9 cellular contexts compared by ENCODE assay signal in the genomic region with DNA sequence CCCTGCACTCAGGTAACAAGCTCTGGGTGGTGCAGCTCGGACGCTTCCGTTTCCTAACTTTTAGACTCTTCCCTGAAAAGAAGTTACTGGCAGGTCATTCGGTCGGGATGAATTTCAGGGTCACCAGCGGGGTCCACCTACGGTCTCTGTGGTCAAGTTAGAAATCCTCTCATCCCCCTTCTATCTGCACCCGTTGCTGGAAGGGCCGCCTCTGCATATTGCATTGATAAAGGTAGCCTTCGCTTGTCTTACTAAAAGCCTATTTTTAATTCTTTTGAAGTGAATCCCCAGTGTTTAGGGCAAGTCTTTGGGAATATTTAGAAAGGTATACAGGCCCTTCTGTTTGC. TPM values are rescaled to one million over a fixed set of nuclear protein-coding genes. Genes with fewer than 3 reads are reported as not detected.
A peak's percentile ranks its signal among the peaks of the same experiment; 100 is the strongest.
DNase-seq lines count a peak whose midpoint lies in the region; ATAC-seq and TF ChIP-seq lines count a peak whose summit lies in the region.
"Had no signal": no experiment of that assay in that cellular context is flagged by ENCODE, and none has a peak within 500 bp of the region (broad histone marks: within the 10 kb centered on the region; RNA-seq: fewer than 3 reads in every experiment).

No MANE protein-coding gene starts in this region.

- H3K27ac ChIP-seq in GM23338 (ENCODE audit: low read depth): 0 out of 2 replicates have a peak overlapping the region, but pooled peaks have one; percentile 51
- H3K27ac ChIP-seq in SJCRH30: no peak overlapping the region; the same call in 1 of the 2 replicates

- H3K36me3 ChIP-seq in GM23338 (ENCODE audit: insufficient read depth) (peaks cover 5% of the 10 kb centered on the region), SJCRH30 (peaks cover 18% of the 10 kb centered on the region)

- H3K27ac Mint-ChIP-seq in GM23338: peak overlapping the region; percentile 95

- H3K79me2 ChIP-seq in GM23338 (replicated peaks; ENCODE audit: insufficient read depth): peaks cover 46% of the 10 kb centered on the region

- H3K27me3 ChIP-seq in GM23338 (ENCODE audit: insufficient read depth) (no peaks in the 10 kb centered on the region), SJCRH30 (no peaks in the 10 kb centered on the region)

- peak overlapping the region; percentile 96 for H3K4me3 Mint-ChIP-seq in GM23338

- peaks cover 3% of the 10 kb centered on the region for H3K27me3 Mint-ChIP-seq in GM23338 (ENCODE audit: insufficient read depth, low read depth, poor library complexity)

- peaks cover 14% of the 10 kb centered on the region for H3K4me1 ChIP-seq in GM23338 (ENCODE audit: insufficient read depth)
- H3K4me1 ChIP-seq in SJCRH30: peaks cover 7% of the 10 kb centered on the region; the same call in 1 of the 2 replicates

- no peaks in the 10 kb centered on the region for H3K9me2 ChIP-seq in GM23338 (ENCODE audit: insufficient read depth)

- H3K4me3 ChIP-seq in GM23338: peak overlapping the region; percentile 97
- H3K4me3 ChIP-seq in SJCRH30: peak overlapping the region; percentile 93
- H3K4me3 ChIP-seq in fibroblast of mammary gland (ENCODE audit: control insufficient read depth, low read depth, low read length): peak overlapping the region; percentile 67
- peak overlapping the region; percentile 80 for H3K4me3 ChIP-seq in skeletal muscle cell (ENCODE audit: low read depth, low read length)

- H2AFZ ChIP-seq in GM23338: peak overlapping the region; percentile 89

- ATAC-seq in GM23338 (no peak), GM18907 (IDR thresholded peaks at IDR 0.05; ENCODE audit: unreplicated experiment) (no peak), GM21381 (IDR thresholded peaks at IDR 0.05; ENCODE audit: unreplicated experiment) (no peak), GM18867 (IDR thresholded peaks at IDR 0.05; ENCODE audit: unreplicated experiment) (no peak)

- H3F3A ChIP-seq in GM23338 (replicated peaks; ENCODE audit: low read depth): no peaks in the 10 kb centered on the region

- peaks cover 17% of the 10 kb centered on the region; the same call in 2 of the 3 replicates for H3K36me3 Mint-ChIP-seq in GM23338 (ENCODE audit: low read depth)

- DNase-seq in GM23338 (ENCODE audit: low spot score): no peak
- no peak for DNase-seq in SJCRH30
- DNase-seq in fibroblast of mammary gland (ENCODE audit: low read depth): no peak
- no peak for DNase-seq in skeletal muscle cell (ENCODE audit: low read depth)
- no peak for DNase-seq in stimulated activated CD4-positive, alpha-beta T cell treated with anti-CD3 and anti-CD28 coated beads, Interleukin-2, amount 100 ng/mL, for 48 hours

- no peaks in the 10 kb centered on the region for H3K9me3 Mint-ChIP-seq in GM23338

- peaks cover 18% of the 10 kb centered on the region for H4K20me1 ChIP-seq in GM23338 (replicated peaks; ENCODE audit: insufficient read depth)

- no peaks in the 10 kb centered on the region for H3K9me3 ChIP-seq in SJCRH30 (replicated peaks)

- H3K4me2 ChIP-seq in GM23338: peak overlapping the region; percentile 96

- peaks cover 12% of the 10 kb centered on the region; the same call in 2 of the 3 replicates for H3K4me1 Mint-ChIP-seq in GM23338

- no peak for TF ChIP-seq CTCF in GM23338 (conservative IDR thresholded peaks at IDR 0.05; ENCODE audit: low read depth in 2 of 2)
- no peak for TF ChIP-seq CTCF in fibroblast of mammary gland (conservative IDR thresholded peaks at IDR 0.05; ENCODE audit: control insufficient read depth, insufficient read depth, low read depth, low read length)

TF ChIP-seq in GM23338, 12 proteins besides CTCF, POLR2A, EP300 and RAD21 (continues in another document):
- TF ChIP-seq POLR2AphosphoS5 (IDR thresholded peaks at IDR 0.05; ENCODE audit: low read depth) (no peak), ZNF331 (CRISPR knock-in tag; IDR thresholded peaks at IDR 0.05; ENCODE audit: low read depth) (no peak), EZH2phosphoT487 (IDR thresholded peaks at IDR 0.05; ENCODE audit: unreplicated experiment) (no peak), STAT1 (IDR thresholded peaks at IDR 0.05; ENCODE audit: unreplicated experiment) (no peak)
- TF ChIP-seq, protein P1, sequence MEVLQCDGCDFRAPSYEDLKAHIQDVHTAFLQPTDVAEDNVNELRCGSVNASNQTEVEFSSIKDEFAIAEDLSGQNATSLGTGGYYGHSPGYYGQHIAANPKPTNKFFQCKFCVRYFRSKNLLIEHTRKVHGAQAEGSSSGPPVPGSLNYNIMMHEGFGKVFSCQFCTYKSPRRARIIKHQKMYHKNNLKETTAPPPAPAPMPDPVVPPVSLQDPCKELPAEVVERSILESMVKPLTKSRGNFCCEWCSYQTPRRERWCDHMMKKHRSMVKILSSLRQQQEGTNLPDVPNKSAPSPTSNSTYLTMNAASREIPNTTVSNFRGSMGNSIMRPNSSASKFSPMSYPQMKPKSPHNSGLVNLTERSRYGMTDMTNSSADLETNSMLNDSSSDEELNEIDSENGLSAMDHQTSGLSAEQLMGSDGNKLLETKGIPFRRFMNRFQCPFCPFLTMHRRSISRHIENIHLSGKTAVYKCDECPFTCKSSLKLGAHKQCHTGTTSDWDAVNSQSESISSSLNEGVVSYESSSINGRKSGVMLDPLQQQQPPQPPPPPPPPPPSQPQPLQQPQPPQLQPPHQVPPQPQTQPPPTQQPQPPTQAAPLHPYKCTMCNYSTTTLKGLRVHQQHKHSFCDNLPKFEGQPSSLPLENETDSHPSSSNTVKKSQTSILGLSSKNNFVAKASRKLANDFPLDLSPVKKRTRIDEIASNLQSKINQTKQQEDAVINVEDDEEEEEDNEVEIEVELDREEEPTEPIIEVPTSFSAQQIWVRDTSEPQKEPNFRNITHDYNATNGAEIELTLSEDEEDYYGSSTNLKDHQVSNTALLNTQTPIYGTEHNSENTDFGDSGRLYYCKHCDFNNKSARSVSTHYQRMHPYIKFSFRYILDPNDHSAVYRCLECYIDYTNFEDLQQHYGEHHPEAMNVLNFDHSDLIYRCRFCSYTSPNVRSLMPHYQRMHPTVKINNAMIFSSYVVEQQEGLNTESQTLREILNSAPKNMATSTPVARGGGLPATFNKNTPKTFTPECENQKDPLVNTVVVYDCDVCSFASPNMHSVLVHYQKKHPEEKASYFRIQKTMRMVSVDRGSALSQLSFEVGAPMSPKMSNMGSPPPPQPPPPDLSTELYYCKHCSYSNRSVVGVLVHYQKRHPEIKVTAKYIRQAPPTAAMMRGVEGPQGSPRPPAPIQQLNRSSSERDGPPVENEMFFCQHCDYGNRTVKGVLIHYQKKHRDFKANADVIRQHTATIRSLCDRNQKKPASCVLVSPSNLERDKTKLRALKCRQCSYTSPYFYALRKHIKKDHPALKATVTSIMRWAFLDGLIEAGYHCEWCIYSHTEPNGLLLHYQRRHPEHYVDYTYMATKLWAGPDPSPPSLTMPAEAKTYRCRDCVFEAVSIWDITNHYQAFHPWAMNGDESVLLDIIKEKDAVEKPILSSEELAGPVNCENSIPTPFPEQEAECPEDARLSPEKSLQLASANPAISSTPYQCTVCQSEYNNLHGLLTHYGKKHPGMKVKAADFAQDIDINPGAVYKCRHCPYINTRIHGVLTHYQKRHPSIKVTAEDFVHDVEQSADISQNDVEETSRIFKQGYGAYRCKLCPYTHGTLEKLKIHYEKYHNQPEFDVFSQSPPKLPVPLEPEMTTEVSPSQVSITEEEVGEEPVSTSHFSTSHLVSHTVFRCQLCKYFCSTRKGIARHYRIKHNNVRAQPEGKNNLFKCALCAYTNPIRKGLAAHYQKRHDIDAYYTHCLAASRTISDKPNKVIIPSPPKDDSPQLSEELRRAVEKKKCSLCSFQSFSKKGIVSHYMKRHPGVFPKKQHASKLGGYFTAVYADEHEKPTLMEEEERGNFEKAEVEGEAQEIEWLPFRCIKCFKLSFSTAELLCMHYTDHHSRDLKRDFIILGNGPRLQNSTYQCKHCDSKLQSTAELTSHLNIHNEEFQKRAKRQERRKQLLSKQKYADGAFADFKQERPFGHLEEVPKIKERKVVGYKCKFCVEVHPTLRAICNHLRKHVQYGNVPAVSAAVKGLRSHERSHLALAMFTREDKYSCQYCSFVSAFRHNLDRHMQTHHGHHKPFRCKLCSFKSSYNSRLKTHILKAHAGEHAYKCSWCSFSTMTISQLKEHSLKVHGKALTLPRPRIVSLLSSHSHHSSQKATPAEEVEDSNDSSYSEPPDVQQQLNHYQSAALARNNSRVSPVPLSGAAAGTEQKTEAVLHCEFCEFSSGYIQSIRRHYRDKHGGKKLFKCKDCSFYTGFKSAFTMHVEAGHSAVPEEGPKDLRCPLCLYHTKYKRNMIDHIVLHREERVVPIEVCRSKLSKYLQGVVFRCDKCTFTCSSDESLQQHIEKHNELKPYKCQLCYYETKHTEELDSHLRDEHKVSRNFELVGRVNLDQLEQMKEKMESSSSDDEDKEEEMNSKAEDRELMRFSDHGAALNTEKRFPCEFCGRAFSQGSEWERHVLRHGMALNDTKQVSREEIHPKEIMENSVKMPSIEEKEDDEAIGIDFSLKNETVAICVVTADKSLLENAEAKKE (CRISPR knock-in tag; IDR thresholded peaks at IDR 0.05): no peak

RNA-seq across cellular contexts. Expression of a gene that starts 0.7 kb away (rescaled TPM):
- 48.1 and 65.8 TPM in 2 replicates for total RNA-seq in GM23338 (2014; rRNA removed; shearing (Covaris generic))
- 50.8 and 51.9 TPM in 2 replicates for polyA plus RNA-seq in GM23338 (2016; fragmentation: Nextera tagmentation; extraction: Ambion mirVana)
- 81.9 and 85.6 TPM in 2 replicates for total RNA-seq in SJCRH30 (2014; rRNA removed; shearing (Covaris generic))

RNA-seq across cellular contexts. Expression of a gene that starts 47.3 kb away (rescaled TPM):
- 0.70 and 2.2 TPM in 2 replicates for total RNA-seq in GM23338 (2014; rRNA removed; shearing (Covaris generic))
- polyA plus RNA-seq in GM23338 (2016; fragmentation: Nextera tagmentation; extraction: Ambion mirVana): 0.21 and 0.63 TPM in 2 replicates
- 2.3 and 3.3 TPM in 2 replicates for total RNA-seq in SJCRH30 (2014; rRNA removed; shearing (Covaris generic))
- total RNA-seq: T-helper 2 cell treated with Interferon-gamma antibody and Interleukin-4, amounts not matched to agents 100 ng/mL and 5 ng/mL, for 36 hours had no signal

RNA-seq across cellular contexts. Expression of a gene that starts 56.1 kb away (rescaled TPM):
- 22.5 and 30.4 TPM in 2 replicates for total RNA-seq in GM23338 (2014; rRNA removed; shearing (Covaris generic))
- 8.5 and 10.6 TPM in 2 replicates for polyA plus RNA-seq in GM23338 (2016; fragmentation: Nextera tagmentation; extraction: Ambion mirVana)
- total RNA-seq in SJCRH30 (2014; rRNA removed; shearing (Covaris generic)): 54.7 and 61.2 TPM in 2 replicates

RNA-seq across cellular contexts. Expression of a gene that starts 56.2 kb away (rescaled TPM):
- total RNA-seq in GM23338 (2014; rRNA removed; shearing (Covaris generic)): 15.5 and 17.9 TPM in 2 replicates
- 26.3 and 29.4 TPM in 2 replicates for polyA plus RNA-seq in GM23338 (2016; fragmentation: Nextera tagmentation; extraction: Ambion mirVana)
- total RNA-seq in SJCRH30 (2014; rRNA removed; shearing (Covaris generic)): 39.6 and 47.1 TPM in 2 replicates
